Comparison of ENCODE assay signal across 9 cellular contexts in the genomic region with DNA sequence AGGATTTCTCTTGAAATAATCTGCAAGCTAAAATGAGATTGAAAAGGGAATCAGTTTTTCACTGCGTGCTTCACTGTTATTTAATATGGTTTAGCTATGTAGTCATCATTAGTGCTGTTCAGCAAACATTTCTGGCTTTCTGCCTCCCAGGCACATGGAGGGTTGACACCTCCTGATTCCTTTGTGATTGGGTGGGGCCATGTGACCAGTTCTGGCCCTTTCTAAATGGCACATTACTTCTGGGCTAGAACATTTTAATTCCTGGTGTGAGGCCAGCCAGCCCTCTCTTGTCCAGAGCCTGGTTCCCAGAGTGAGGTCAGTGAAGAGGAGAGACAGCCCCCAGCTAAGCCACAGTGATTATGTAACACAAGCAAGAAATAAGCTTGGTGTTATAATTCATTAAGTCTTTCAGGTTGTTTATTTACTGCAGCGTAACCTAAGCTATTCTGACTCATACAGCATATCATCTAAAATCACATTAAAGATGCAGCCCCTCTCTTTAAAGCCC. TPM values are rescaled to one million over a fixed set of nuclear protein-coding genes. Genes with fewer than 3 reads are reported as not detected.
DNase-seq lines count a peak whose midpoint lies in the region; ATAC-seq and TF ChIP-seq lines count a peak whose summit lies in the region.
"Had no signal": no experiment of that assay in that cellular context is flagged by ENCODE, and none has a peak within 500 bp of the region (broad histone marks: within the 10 kb centered on the region; RNA-seq: fewer than 3 reads in every experiment).

No MANE protein-coding gene starts in this region.

- peak; percentile 74 to 90 (median 82) for ATAC-seq in psoas muscle
- no peak for ATAC-seq in HG03025 (IDR thresholded peaks at IDR 0.05; ENCODE audit: low FRiP score, unreplicated experiment)
- no peak for ATAC-seq in HG02678 (IDR thresholded peaks at IDR 0.05; ENCODE audit: unreplicated experiment)
- no peak for ATAC-seq in HG02798 (IDR thresholded peaks at IDR 0.05; ENCODE audit: poor library complexity, unreplicated experiment)

- 24 to 41% (median 30%) methylated on average over 2 of the region's 2 CpGs for WGBS in psoas muscle, 3 donors

- H3K27me3 ChIP-seq in psoas muscle (ENCODE audit: insufficient read depth in 3 of 3, low read length in 2 of 3), result no peaks in the 10 kb centered on the region

- no peaks in the 10 kb centered on the region for H3K36me3 ChIP-seq in psoas muscle (ENCODE audit: insufficient read depth in 1 of 2, low read depth in 1 of 2)

- no peak for TF ChIP-seq CTCF in psoas muscle (IDR thresholded peaks at IDR 0.05)

- H3K27ac ChIP-seq in psoas muscle, result peak overlapping the region; percentile 38

- H3K9me3 ChIP-seq in psoas muscle, result no peaks in the 10 kb centered on the region

- intact Hi-C loops in psoas muscle (cut with DNase I), result no loop called here

- H3K4me1 ChIP-seq in psoas muscle, result peaks cover 9% of the 10 kb centered on the region

- H3K4me3 ChIP-seq in psoas muscle, result no peak overlapping the region

- DNase-seq in ELR (ENCODE audit: low read depth) (peak; percentile 85), SW 1271 (lab: John Stamatoyannopoulos, UW) (peak; percentile 20 to 83), glomerular visceral epithelial cell (ENCODE audit: extremely low spot score) (peak; percentile 97), psoas muscle (peak; percentile 76 to 82), SKM-1 (lab: John Stamatoyannopoulos, UW; ENCODE audit: unreplicated experiment) (no peak)
- DNase-seq: activated naive CD4-positive, alpha-beta T cell treated with anti-CD3 and anti-CD28 coated beads, Interleukin-2, amount 50 U/mL, for 16 hours had no signal

RNA-seq across cellular contexts. Expression of a gene that starts 17.4 kb away (rescaled TPM):
- under 1 TPM in 2 of 4 donors, not detected in 2; 0.15 to 0.45 TPM for total RNA-seq in psoas muscle
- polyA plus RNA-seq in psoas muscle, result not detected

RNA-seq across cellular contexts. Expression of a gene that starts 30.5 kb away (rescaled TPM):
- 100 to 1,000 TPM in 1 of 4 donors, 10 to 100 TPM in 3; 41.7 to 118 (median 48.1) TPM for total RNA-seq in psoas muscle
- 10 to 100 TPM in 2 of 3 donors, 1 to 10 TPM in 1; 8.1 to 49.6 (median 19.4) TPM for polyA plus RNA-seq in psoas muscle

RNA-seq across cellular contexts. Expression of a gene that starts 37.4 kb away (rescaled TPM):
- 10 to 100 TPM; 22.8 to 26.7 (median 23.6) TPM for total RNA-seq in psoas muscle
- polyA plus RNA-seq in psoas muscle, result 10 to 100 TPM; 18.3 to 25.6 (median 24.2) TPM

Comparison
In these comparisons a context has a peak if more than half of its experiments do, and no peak if none do; other contexts are left out.
1. ATAC-seq: peak in psoas muscle (4 of 4); none in HG03025 (single experiment), HG02678 (single experiment) and HG02798 (single experiment).